In the genomic region with DNA sequence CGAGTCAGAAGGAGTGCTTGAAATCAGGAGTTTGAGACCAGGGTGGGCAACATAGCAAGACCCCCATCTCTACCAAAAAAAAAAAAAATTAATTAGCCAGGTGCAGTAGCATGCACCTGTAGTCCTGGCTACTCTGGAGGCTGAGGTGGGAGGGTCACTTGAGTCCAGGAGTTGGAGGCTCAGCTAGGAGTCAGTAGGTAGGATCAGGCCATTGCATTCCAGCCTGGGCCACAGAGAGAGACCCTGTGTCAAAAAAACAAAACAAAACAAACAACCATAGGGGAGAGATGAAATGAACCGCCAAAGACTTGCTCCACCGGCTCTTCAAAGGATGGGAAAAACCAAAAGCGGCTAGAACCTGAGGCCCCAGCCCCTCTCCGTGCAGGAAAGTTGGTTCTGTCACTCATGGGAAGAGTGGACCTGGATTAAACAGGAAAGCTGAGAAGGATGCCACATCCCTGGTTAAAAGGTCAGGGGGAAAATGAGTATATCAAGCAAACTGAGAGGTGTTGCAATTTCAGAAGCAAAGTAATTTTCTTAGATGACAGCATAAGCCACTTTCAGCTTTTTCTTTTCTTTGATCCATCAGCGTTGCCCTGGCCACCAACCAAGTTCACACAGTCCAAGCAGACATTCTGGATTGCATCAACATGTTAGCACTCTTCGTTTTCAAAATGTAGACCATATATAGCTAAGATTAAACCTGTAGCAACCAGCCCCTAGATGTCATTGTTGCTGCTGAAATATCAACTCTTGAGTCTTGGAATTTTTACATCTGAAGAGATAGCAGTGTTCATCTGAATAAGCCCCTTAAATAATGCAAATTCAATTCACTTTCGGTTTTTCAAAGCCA, we compare ENCODE assay signal across 12 cellular contexts. TPM values are rescaled to one million over a fixed set of nuclear protein-coding genes. Genes with fewer than 3 reads are reported as not detected.
DNase-seq lines count a peak whose midpoint lies in the region; FAIRE-seq and TF ChIP-seq lines count a peak whose summit lies in the region.
"Had no signal": no experiment of that assay in that cellular context is flagged by ENCODE, and none has a peak within 500 bp of the region (broad histone marks: within the 10 kb centered on the region; RNA-seq: fewer than 3 reads in every experiment).

No MANE protein-coding gene starts in this region.

- no peak for TF ChIP-seq POLR2A in esophagus squamous epithelium (IDR thresholded peaks at IDR 0.05)

- H3K9me3 ChIP-seq in esophagus squamous epithelium = no peaks in the 10 kb centered on the region
- no peaks in the 10 kb centered on the region for H3K9me3 ChIP-seq in muscle layer of colon (ENCODE audit: low read length)
- H3K9me3 ChIP-seq: SJSA1 had no signal

- H3K4me1 ChIP-seq in esophagus squamous epithelium = peaks cover 0 to 15% (median 3%) of the 10 kb centered on the region in 3 donors
- H3K4me1 ChIP-seq in muscle layer of colon (ENCODE audit: insufficient read depth, low read length) = peaks cover 18% of the 10 kb centered on the region
- H3K4me1 ChIP-seq: SJSA1 had no signal

- TF ChIP-seq CTCF in AG09309 (IDR thresholded peaks at IDR 0.05; ENCODE audit: control insufficient read depth, insufficient read depth, low read depth, low read length, missing control alignments) (peak; percentile 14), esophagus squamous epithelium (IDR thresholded peaks at IDR 0.05) (peak in 1 of 6 experiments; percentile 6)

- H3K27me3 ChIP-seq in esophagus squamous epithelium (no peaks in the 10 kb centered on the region), muscle layer of colon (ENCODE audit: control insufficient read depth in 1 of 2, insufficient read depth in 2 of 2, low read length in 2 of 2) (no peaks in the 10 kb centered on the region)
- H3K27me3 ChIP-seq: SJSA1 had no signal

- peak overlapping the region; percentile 25 for H3K9ac ChIP-seq in muscle layer of colon (ENCODE audit: low read length)

- intact Hi-C loops in esophagus squamous epithelium (cut with DNase I) = no loop called here

- H3K4me3 ChIP-seq in AG09309 (ENCODE audit: control insufficient read depth, low read depth, low read length) = no peak overlapping the region
- peak overlapping the region in 1 of 4 donors; percentile 31 for H3K4me3 ChIP-seq in esophagus squamous epithelium
- H3K4me3 ChIP-seq in muscle layer of colon (ENCODE audit: low read depth in 1 of 2, low read length in 2 of 2) = peak overlapping the region in 1 of 2 donors; percentile 51
- H3K4me3 ChIP-seq: SJSA1 had no signal

- H3K27ac ChIP-seq in esophagus squamous epithelium = peak overlapping the region in 3 of 4 donors; percentile 15 to 51 (median 43)
- H3K27ac ChIP-seq in muscle layer of colon (ENCODE audit: low read depth, low read length) = peak overlapping the region; percentile 61
- H3K27ac ChIP-seq: SJSA1 had no signal

- H3K36me3 ChIP-seq in esophagus squamous epithelium (no peaks in the 10 kb centered on the region), muscle layer of colon (ENCODE audit: insufficient read depth, low read length) (no peaks in the 10 kb centered on the region)
- H3K36me3 ChIP-seq: SJSA1 had no signal

- WGBS in esophagus squamous epithelium, 2 donors = 29 to 38% methylated on average over 8 of the region's 8 CpGs

- no peak for DNase-seq in AG09309 (ENCODE audit: low read depth)
- DNase-seq in OCI-M1 (lab: John Stamatoyannopoulos, UW) = peak; percentile 67
- DNase-seq in esophagus squamous epithelium (lab: John Stamatoyannopoulos, UW) = no peak
- DNase-seq in stimulated activated CD4-positive, alpha-beta T cell treated with anti-CD3 and anti-CD28 coated beads, Interleukin-4, amount 100 ng/mL, for 24 hours = no peak
- no peak for DNase-seq in activated naive CD4-positive, alpha-beta T cell treated with anti-CD3 and anti-CD28 coated beads, Interleukin-2, amount 50 U/mL, for 16 hours
- DNase-seq in HTR-8/SVneo (ENCODE audit: insufficient read length, low spot score) = no peak
- no peak for DNase-seq in T-helper 9 cell
- DNase-seq: activated CD4-positive, alpha-beta T cell treated with anti-CD3 and anti-CD28 coated beads, Interleukin-2, amount 50 U/mL, for 4 hours; CD8-positive, alpha-beta memory T cell; NCI-H187 had no signal

- FAIRE-seq in HTR-8/SVneo (lab: Jason Lieb, UNC) = no peak

RNA-seq across cellular contexts. Expression of gene ZNF507, which starts 8.9 kb away (rescaled TPM):
- total RNA-seq in esophagus squamous epithelium = 10 to 100 TPM in 1 of 4 donors, 1 to 10 TPM in 3; 5.1 to 19.8 (median 9.3) TPM
